9 cellular contexts compared by ENCODE assay signal in genomic region chr7:151382079-151382885, GRCh38. TPM values are rescaled to one million over a fixed set of nuclear protein-coding genes. Genes with fewer than 3 reads are reported as not detected.
A peak's percentile ranks its signal among the peaks of the same experiment; 100 is the strongest.
DNase-seq lines count a peak whose midpoint lies in the region; ATAC-seq and TF ChIP-seq lines count a peak whose summit lies in the region.
"Had no signal": no experiment of that assay in that cellular context is flagged by ENCODE, and none has a peak within 500 bp of the region (broad histone marks: within the 10 kb centered on the region; RNA-seq: fewer than 3 reads in every experiment).

No MANE protein-coding gene starts in this region.

- peaks cover 14% of the 10 kb centered on the region for H3K27me3 Mint-ChIP-seq in glutamatergic neuron (ENCODE audit: unreplicated experiment)
- H3K27me3 Mint-ChIP-seq in stimulated activated naive CD8-positive, alpha-beta T cell treated with anti-CD3 and anti-CD28 coated beads, Interleukin-15, amount 100 ng/mL, for 72 hours = peaks cover 33% of the 10 kb centered on the region

- H3K36me3 Mint-ChIP-seq in glutamatergic neuron (ENCODE audit: unreplicated experiment) = peaks cover 5% of the 10 kb centered on the region

- peak; percentile 60 for ATAC-seq in stimulated activated naive CD8-positive, alpha-beta T cell treated with anti-CD3 and anti-CD28 coated beads, Interleukin-15, amount 100 ng/mL, for 72 hours

- peaks cover 16% of the 10 kb centered on the region; the same call in 1 of the 2 replicates for H3K4me1 ChIP-seq in SJCRH30

- peaks cover 9% of the 10 kb centered on the region for H3K4me1 Mint-ChIP-seq in glutamatergic neuron (ENCODE audit: low read depth, unreplicated experiment)
- H3K4me1 Mint-ChIP-seq in stimulated activated naive CD8-positive, alpha-beta T cell treated with anti-CD3 and anti-CD28 coated beads, Interleukin-15, amount 100 ng/mL, for 72 hours = peaks cover 20% of the 10 kb centered on the region

- no peak overlapping the region for H3K4me3 ChIP-seq in SJCRH30
- H3K4me3 ChIP-seq in brain microvascular endothelial cell (ENCODE audit: low read depth, low read length) = no peak overlapping the region

- H3K4me3 Mint-ChIP-seq in glutamatergic neuron (ENCODE audit: unreplicated experiment) = peak overlapping the region; percentile 77
- peak overlapping the region; percentile 79 to 85 for H3K4me3 Mint-ChIP-seq in stimulated activated naive CD8-positive, alpha-beta T cell treated with anti-CD3 and anti-CD28 coated beads, Interleukin-15, amount 100 ng/mL, for 72 hours

- H3K27ac Mint-ChIP-seq in glutamatergic neuron (ENCODE audit: unreplicated experiment) = no peak overlapping the region
- H3K27ac Mint-ChIP-seq in stimulated activated naive CD8-positive, alpha-beta T cell treated with anti-CD3 and anti-CD28 coated beads, Interleukin-15, amount 100 ng/mL, for 72 hours = peak overlapping the region in 1 of 2 donors; percentile 94

- peak; percentile 24 for DNase-seq in activated gamma-delta T cell treated with Interleukin-2 at 50 U/mL for 16 hours
- no peak for DNase-seq in activated gamma-delta T cell (lab: John Stamatoyannopoulos, UW)
- peak; percentile 39 for DNase-seq in activated CD4-positive, alpha-beta T cell treated with anti-CD3 and anti-CD28 coated beads, Interleukin-2, amount 50 U/mL, for 1 hour
- no peak for DNase-seq in glutamatergic neuron
- peak; percentile 17 to 41 for DNase-seq in stimulated activated naive CD8-positive, alpha-beta T cell treated with anti-CD3 and anti-CD28 coated beads, Interleukin-15, amount 100 ng/mL, for 72 hours
- no peak for DNase-seq in SJCRH30
- DNase-seq in Ammon's horn (ENCODE audit: low spot score) = no peak
- DNase-seq in brain microvascular endothelial cell = no peak
- DNase-seq: kidney glomerular epithelial cell had no signal

- H3K36me3 ChIP-seq in SJCRH30 (no peaks in the 10 kb centered on the region), brain microvascular endothelial cell (replicated peaks) (peaks cover 2% of the 10 kb centered on the region)

- H3K27me3 ChIP-seq in SJCRH30 (peaks cover 20% of the 10 kb centered on the region; the same call in 1 of the 2 replicates), brain microvascular endothelial cell (replicated peaks) (peaks cover 12% of the 10 kb centered on the region)

- TF ChIP-seq CTCF in glutamatergic neuron (IDR thresholded peaks at IDR 0.05; ENCODE audit: partially characterized antibody, unreplicated experiment) (no peak), brain microvascular endothelial cell (IDR thresholded peaks at IDR 0.05; ENCODE audit: low read depth, low read length, missing control alignments) (no peak)

- no peaks in the 10 kb centered on the region for H3K9me3 ChIP-seq in SJCRH30 (replicated peaks)

- no peak overlapping the region for H3K27ac ChIP-seq in SJCRH30
- H3K27ac ChIP-seq in brain microvascular endothelial cell = no peak overlapping the region

- H3K9me3 Mint-ChIP-seq in glutamatergic neuron (ENCODE audit: unreplicated experiment) = peaks cover 13% of the 10 kb centered on the region
- H3K9me3 Mint-ChIP-seq in stimulated activated naive CD8-positive, alpha-beta T cell treated with anti-CD3 and anti-CD28 coated beads, Interleukin-15, amount 100 ng/mL, for 72 hours = no peaks in the 10 kb centered on the region

- in situ Hi-C loops in brain microvascular endothelial cell (cut with HindIII; ENCODE audit: low pct_ligation_motif_present, low sequenced_read_pairs) = no loop called here

RNA-seq across cellular contexts. Expression of gene WDR86, which starts 27.6 kb away (rescaled TPM):
- total RNA-seq in glutamatergic neuron (ENCODE audit: unreplicated experiment) = 70.5 TPM
- total RNA-seq in SJCRH30 (2014; rRNA removed; shearing (Covaris generic)) = 0.46 and 1.0 TPM in 2 replicates

RNA-seq across cellular contexts. Expression of gene NUB1, which starts 40.7 kb away (rescaled TPM):
- 41.6 TPM for total RNA-seq in glutamatergic neuron (ENCODE audit: unreplicated experiment)
- total RNA-seq in SJCRH30 (2014; rRNA removed; shearing (Covaris generic)) = 56.8 and 61.5 TPM in 2 replicates

RNA-seq across cellular contexts. Expression of gene CRYGN, which starts 57.7 kb away (rescaled TPM):
- total RNA-seq in glutamatergic neuron (ENCODE audit: unreplicated experiment) = not detected
- not detected in 2 replicates for total RNA-seq in SJCRH30 (2014; rRNA removed; shearing (Covaris generic))

Comparison
In these comparisons a context has a peak if more than half of its experiments do, and no peak if none do; other contexts are left out.
1. DNase-seq: peak in activated gamma-delta T cell treated with Interleukin-2 at 50 U/mL for 16 hours (single experiment), activated CD4-positive, alpha-beta T cell treated with anti-CD3 and anti-CD28 coated beads, Interleukin-2, amount 50 U/mL, for 1 hour (single experiment) and stimulated activated naive CD8-positive, alpha-beta T cell treated with anti-CD3 and anti-CD28 coated beads, Interleukin-15, amount 100 ng/mL, for 72 hours (2 of 2); none in activated gamma-delta T cell (single experiment), glutamatergic neuron (single experiment), SJCRH30 (0 of 2), Ammon's horn (single experiment) and brain microvascular endothelial cell (single experiment).
2. RNA of gene WDR86, which starts 27.6 kb away (total RNA-seq): 70.5 TPM in glutamatergic neuron (single experiment); 0.46 to 1.0 TPM in SJCRH30; every median in the first group is over 10 times any median in the second.